33 cellular contexts compared by ENCODE assay signal in genomic region chrX:84197550-84197949, GRCh38. TPM values are rescaled to one million over a fixed set of nuclear protein-coding genes. Genes with fewer than 3 reads are reported as not detected.
"Had no signal": no experiment of that assay in that cellular context is flagged by ENCODE, and none has a peak within 500 bp of the region (broad histone marks: within the 10 kb centered on the region; RNA-seq: fewer than 3 reads in every experiment).

No MANE protein-coding gene starts in this region.

- H3K27me3 ChIP-seq: adrenal gland, body of pancreas, brain microvascular endothelial cell had no signal

- H3K9me3 ChIP-seq: body of pancreas had no signal

- H3K4me1 ChIP-seq: adrenal gland, body of pancreas, breast epithelium had no signal

- H3K4me3 ChIP-seq: adrenal gland, body of pancreas, breast epithelium had no signal

- FAIRE-seq: TTC549 had no signal

- H3K27ac ChIP-seq: adrenal gland, body of pancreas, brain microvascular endothelial cell, breast epithelium, WERI-Rb-1 had no signal

- H3K36me3 ChIP-seq: adrenal gland, brain microvascular endothelial cell, breast epithelium, WERI-Rb-1 had no signal

- ATAC-seq: activated CD4-positive, alpha-beta T cell treated with anti-CD3 and anti-CD28 coated beads for 36 hours; activated CD4-positive, CD25-positive, alpha-beta regulatory T cell treated with anti-CD3 and anti-CD28 coated beads, Interleukin-2, amount 50 U/mL, for 24 hours; activated CD8-positive, alpha-beta memory T cell treated with anti-CD3 and anti-CD28 coated beads, Interleukin-2, amount 10 ng/mL, durations not matched to agents 7 days and 5 days; activated CD8-positive, alpha-beta T cell treated with anti-CD3 and anti-CD28 coated beads, Interleukin-2, amount 10 ng/mL, durations not matched to agents 7 days and 5 days; activated naive CD8-positive, alpha-beta T cell treated with anti-CD3 and anti-CD28 coated beads, Interleukin-2, amount 50 U/mL, for 24 hours; body of pancreas; WTC11 had no signal

- DNase-seq: activated CD4-positive, alpha-beta memory T cell treated with anti-CD3 and anti-CD28 coated beads, Interleukin-2, amount 10 ng/mL, durations not matched to agents 7 days and 5 days; activated CD4-positive, alpha-beta T cell treated with anti-CD3 and anti-CD28 coated beads for 1 hour; activated CD4-positive, alpha-beta T cell treated with anti-CD3 and anti-CD28 coated beads for 36 hours; activated CD4-positive, alpha-beta T cell treated with anti-CD3 and anti-CD28 coated beads for 48 hours; activated CD4-positive, alpha-beta T cell treated with anti-CD3 and anti-CD28 coated beads, Interleukin-2, amount 10 ng/mL, durations not matched to agents 7 days and 5 days; activated CD4-positive, alpha-beta T cell treated with anti-CD3 and anti-CD28 coated beads, Interleukin-2, amount 50 U/mL, for 48 hours; activated CD4-positive, CD25-positive, alpha-beta regulatory T cell; activated CD8-positive, alpha-beta memory T cell treated with anti-CD3 and anti-CD28 coated beads for 24 hours; activated CD8-positive, alpha-beta memory T cell treated with anti-CD3 and anti-CD28 coated beads, Interleukin-2, amount 10 ng/mL, durations not matched to agents 7 days and 5 days; activated CD8-positive, alpha-beta memory T cell treated with anti-CD3 and anti-CD28 coated beads, Interleukin-2, amount 50 U/mL, for 48 hours; activated CD8-positive, alpha-beta T cell treated with anti-CD3 and anti-CD28 coated beads, Interleukin-2, amount 10 ng/mL, durations not matched to agents 7 days and 5 days; activated effector memory CD4-positive, alpha-beta T cell treated with Interleukin-2 at 50 U/mL for 16 hours; activated gamma-delta T cell; activated naive CD4-positive, alpha-beta T cell treated with anti-CD3 and anti-CD28 coated beads, Interleukin-2, amount 10 ng/mL, durations not matched to agents 7 days and 5 days; activated naive CD4-positive, alpha-beta T cell treated with Interleukin-2 at 50 U/mL for 16 hours; activated naive CD8-positive, alpha-beta T cell treated with anti-CD3 and anti-CD28 coated beads, Interleukin-2, amount 10 ng/mL, durations not matched to agents 7 days and 5 days; activated naive CD8-positive, alpha-beta T cell treated with anti-CD3 and anti-CD28 coated beads, Interleukin-2, amount 50 U/mL, for 24 hours; activated T-cell treated with anti-CD3 and anti-CD28 coated beads, Interleukin-2, amount 50 U/mL, for 24 hours; activated T-cell treated with anti-CD3 and anti-CD28 coated beads, Interleukin-2, amount 50 U/mL, for 48 hours; adrenal gland; amniotic stem cell; aorta; body of pancreas; brain microvascular endothelial cell; central memory CD4-positive, alpha-beta T cell; T-helper 1 cell; T-helper 2 cell; T-helper 9 cell; WERI-Rb-1 had no signal

RNA-seq across cellular contexts. Expression of gene RPS6KA6, which starts 9.6 kb away (rescaled TPM):
- total RNA-seq: activated CD4-positive, alpha-beta T cell treated with anti-CD3 and anti-CD28 coated beads, Interleukin-2, amount 10 ng/mL, durations not matched to agents 7 days and 5 days; activated CD8-positive, alpha-beta memory T cell treated with anti-CD3 and anti-CD28 coated beads, Interleukin-2, amount 10 ng/mL, durations not matched to agents 7 days and 5 days; activated CD8-positive, alpha-beta T cell treated with anti-CD3 and anti-CD28 coated beads, Interleukin-2, amount 10 ng/mL, durations not matched to agents 7 days and 5 days had no signal
